19 cellular contexts compared by ENCODE assay signal in genomic region chr5:16963821-16964220, GRCh38. TPM values are rescaled to one million over a fixed set of nuclear protein-coding genes. Genes with fewer than 3 reads are reported as not detected.
DNase-seq lines count a peak whose midpoint lies in the region; ATAC-seq, FAIRE-seq and TF ChIP-seq lines count a peak whose summit lies in the region.
"Had no signal": no experiment of that assay in that cellular context is flagged by ENCODE, and none has a peak within 500 bp of the region (broad histone marks: within the 10 kb centered on the region; RNA-seq: fewer than 3 reads in every experiment).

No MANE protein-coding gene starts in this region.

- TF ChIP-seq CTCF in Caco-2 (IDR thresholded peaks at IDR 0.05; ENCODE audit: insufficient read depth in 1 of 2, low read depth in 1 of 2, low read length in 1 of 2, severe bottlenecking in 1 of 2, unreplicated experiment in 1 of 2) = no peak
- TF ChIP-seq CTCF in epithelial cell of esophagus (IDR thresholded peaks at IDR 0.05; ENCODE audit: insufficient read depth, low read depth, low read length, missing control alignments) = no peak
- no peak for TF ChIP-seq CTCF in kidney (IDR thresholded peaks at IDR 0.05; ENCODE audit: borderline replicate concordance, extremely low read depth, insufficient read depth)

- no peak for DNase-seq in Caco-2
- DNase-seq in epithelial cell of esophagus (ENCODE audit: low read depth) = peak; percentile 16
- peak; percentile 10 for DNase-seq in kidney
- peak; percentile 56 for DNase-seq in renal cortical epithelial cell (ENCODE audit: low read depth)
- DNase-seq in COR-L47 (lab: John Stamatoyannopoulos, UW) = no peak
- no peak for DNase-seq in stimulated activated effector memory CD8-positive, alpha-beta T cell treated with anti-CD3 and anti-CD28 coated beads, Interleukin-12 subunit alpha, Interleukin-12 subunit beta, amount 100 ng/mL, for 72 hours (ENCODE audit: low spot score in 2 of 2)
- DNase-seq in HuH-7 (ENCODE audit: low spot score) = no peak
- DNase-seq: 8988T; CD4-positive, alpha-beta memory T cell; HCEC 1CT had no signal

- no peaks in the 10 kb centered on the region for H3K36me3 Mint-ChIP-seq in Caco-2 (ENCODE audit: insufficient read depth, unreplicated experiment)
- H3K36me3 Mint-ChIP-seq in stimulated activated effector memory CD8-positive, alpha-beta T cell treated with anti-CD3 and anti-CD28 coated beads, Interleukin-12 subunit alpha, Interleukin-12 subunit beta, amount 100 ng/mL, for 72 hours = no peaks in the 10 kb centered on the region
- H3K36me3 Mint-ChIP-seq: CD14-positive monocyte; CD4-positive, alpha-beta memory T cell had no signal

- no peak overlapping the region for H3K4me3 ChIP-seq in Caco-2 (ENCODE audit: low read depth, low read length)
- no peak overlapping the region for H3K4me3 ChIP-seq in epithelial cell of esophagus (ENCODE audit: low read length)
- H3K4me3 ChIP-seq in kidney (ENCODE audit: low read length in 2 of 2) = no peak overlapping the region
- H3K4me3 ChIP-seq: BLaER1, GM23338 had no signal

- BruUV-seq in Caco-2 (replicated peaks; lab: Mats Ljungman, UMichigan) = no TSS peak

- H3K9me3 ChIP-seq in Caco-2 = no peaks in the 10 kb centered on the region
- H3K9me3 ChIP-seq in kidney (ENCODE audit: control insufficient read depth in 1 of 2, low read length in 2 of 2) = no peaks in the 10 kb centered on the region
- H3K9me3 ChIP-seq: BLaER1 had no signal

- H3K9me3 Mint-ChIP-seq in Caco-2 (ENCODE audit: unreplicated experiment) = no peaks in the 10 kb centered on the region
- H3K9me3 Mint-ChIP-seq in stimulated activated effector memory CD8-positive, alpha-beta T cell treated with anti-CD3 and anti-CD28 coated beads, Interleukin-12 subunit alpha, Interleukin-12 subunit beta, amount 100 ng/mL, for 72 hours = no peaks in the 10 kb centered on the region
- H3K9me3 Mint-ChIP-seq: GM23338 had no signal

- H3K4me1 Mint-ChIP-seq in Caco-2 (ENCODE audit: low read depth, unreplicated experiment) = peaks cover 6% of the 10 kb centered on the region
- no peaks in the 10 kb centered on the region for H3K4me1 Mint-ChIP-seq in stimulated activated effector memory CD8-positive, alpha-beta T cell treated with anti-CD3 and anti-CD28 coated beads, Interleukin-12 subunit alpha, Interleukin-12 subunit beta, amount 100 ng/mL, for 72 hours
- H3K4me1 Mint-ChIP-seq: CD14-positive monocyte; CD4-positive, alpha-beta memory T cell had no signal

- ATAC-seq in stimulated activated effector memory CD8-positive, alpha-beta T cell treated with anti-CD3 and anti-CD28 coated beads, Interleukin-12 subunit alpha, Interleukin-12 subunit beta, amount 100 ng/mL, for 72 hours = no peak
- ATAC-seq: GM23338 had no signal

- no peaks in the 10 kb centered on the region for H3K27me3 Mint-ChIP-seq in Caco-2 (ENCODE audit: insufficient read depth, unreplicated experiment)
- H3K27me3 Mint-ChIP-seq: CD4-positive, alpha-beta memory T cell had no signal

- no peak for FAIRE-seq in kidney (lab: Jason Lieb, UNC)
- FAIRE-seq: D721Med, G401.6, GM12891, GM19239, H54 had no signal

- no peak overlapping the region for H3K9ac ChIP-seq in kidney (ENCODE audit: low read length in 2 of 2)
- H3K9ac ChIP-seq: BLaER1 had no signal

- intact Hi-C loops in Caco-2 (cut with micrococcal nuclease; ENCODE audit: unreplicated experiment) (no loop called here), kidney (cut with DNase I) (no loop called here)

- no peaks in the 10 kb centered on the region for H3K27me3 ChIP-seq in Caco-2 (replicated peaks; ENCODE audit: control insufficient read depth, insufficient read depth, low read length)
- H3K27me3 ChIP-seq: BLaER1 had no signal

- POLR2A ChIA-PET in Caco-2 (lab: Charles Lee) = no interaction called here

- CTCF ChIA-PET in Caco-2 (lab: Charles Lee) = no interaction called here

- no peak overlapping the region for H3K27ac ChIP-seq in kidney (ENCODE audit: low read depth in 2 of 2, low read length in 2 of 2)
- H3K27ac ChIP-seq: BLaER1, HL-60 had no signal

- no peak overlapping the region for H3K4me3 Mint-ChIP-seq in Caco-2 (ENCODE audit: unreplicated experiment)
- H3K4me3 Mint-ChIP-seq in stimulated activated effector memory CD8-positive, alpha-beta T cell treated with anti-CD3 and anti-CD28 coated beads, Interleukin-12 subunit alpha, Interleukin-12 subunit beta, amount 100 ng/mL, for 72 hours = no peak overlapping the region
- H3K4me3 Mint-ChIP-seq: CD14-positive monocyte; CD4-positive, alpha-beta memory T cell; GM23338 had no signal

- H3K36me3 ChIP-seq in Caco-2 (ENCODE audit: control insufficient read depth, insufficient read depth, low read length) (no peaks in the 10 kb centered on the region), kidney (ENCODE audit: control insufficient read depth in 1 of 2, insufficient read depth in 2 of 2, low read length in 2 of 2) (no peaks in the 10 kb centered on the region)
- H3K36me3 ChIP-seq: BLaER1 had no signal

- peak overlapping the region; percentile 29 for H3K27ac Mint-ChIP-seq in Caco-2 (ENCODE audit: unreplicated experiment)
- H3K27ac Mint-ChIP-seq in stimulated activated effector memory CD8-positive, alpha-beta T cell treated with anti-CD3 and anti-CD28 coated beads, Interleukin-12 subunit alpha, Interleukin-12 subunit beta, amount 100 ng/mL, for 72 hours = no peak overlapping the region
- H3K27ac Mint-ChIP-seq: CD14-positive monocyte; CD4-positive, alpha-beta memory T cell; GM23338 had no signal

- H3K4me1 ChIP-seq in Caco-2 (peaks cover 10% of the 10 kb centered on the region; the same call in 1 of the 2 replicates), kidney (ENCODE audit: control insufficient read depth in 1 of 2, insufficient read depth in 1 of 2, low read depth in 1 of 2, low read length in 2 of 2) (no peaks in the 10 kb centered on the region)
- H3K4me1 ChIP-seq: BLaER1 had no signal

RNA-seq across cellular contexts. Expression of gene MYO10, which starts 27.7 kb away (rescaled TPM):
- total RNA-seq in Caco-2 (2022) (67.6 and 73.3 TPM in 2 replicates), kidney (52.4 TPM), renal cortical epithelial cell (32.1 and 79.5 TPM in 2 replicates)
- polyA plus RNA-seq in kidney (ENCODE audit: insufficient read depth, low read depth, low replicate concordance) = 7.6 TPM

Comparison
In these comparisons a context has a peak if more than half of its experiments do, and no peak if none do; other contexts are left out.
1. DNase-seq: peak in epithelial cell of esophagus (single experiment), kidney (single experiment) and renal cortical epithelial cell (single experiment); none in Caco-2 (0 of 2), COR-L47 (single experiment), stimulated activated effector memory CD8-positive, alpha-beta T cell treated with anti-CD3 and anti-CD28 coated beads, Interleukin-12 subunit alpha, Interleukin-12 subunit beta, amount 100 ng/mL, for 72 hours (0 of 2) and HuH-7 (single experiment).